ENCODE assay signal across 19 cellular contexts in the genomic region with DNA sequence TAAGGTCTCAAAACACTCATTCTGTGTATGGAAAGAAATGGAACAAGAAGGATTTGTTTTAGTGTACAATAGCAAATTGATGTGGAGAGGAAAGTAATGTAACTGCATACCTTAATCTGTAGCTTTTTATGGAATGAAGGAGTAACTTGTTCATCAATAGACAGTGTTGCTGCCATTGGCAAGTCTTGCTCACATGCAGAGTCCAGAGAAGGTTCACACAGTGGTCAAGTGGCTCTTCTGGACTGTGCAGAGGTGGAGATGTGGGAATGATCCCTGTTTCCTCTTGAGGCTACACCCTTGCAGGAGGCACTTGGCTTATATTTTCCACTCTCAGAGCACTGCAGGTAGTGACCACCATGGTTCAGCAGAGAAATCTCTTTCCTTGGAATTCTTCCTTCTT.
DNase-seq lines count a peak whose midpoint lies in the region; ATAC-seq and TF ChIP-seq lines count a peak whose summit lies in the region.
"Had no signal": no experiment of that assay in that cellular context is flagged by ENCODE, and none has a peak within 500 bp of the region (broad histone marks: within the 10 kb centered on the region; RNA-seq: fewer than 3 reads in every experiment).

No MANE protein-coding gene starts in this region.

- no TSS peak for BruUV-seq in IMR-90 (replicated peaks; lab: Mats Ljungman, UMichigan)

- H3K9me1 ChIP-seq in IMR-90 (ENCODE audit: insufficient read depth, low read length) = no peaks in the 10 kb centered on the region; the same call in 1 of the 2 replicates

- H3K79me1 ChIP-seq in IMR-90 (ENCODE audit: low read depth in 1 of 2, low read length in 2 of 2) (no peaks in the 10 kb centered on the region), mesenchymal stem cell (replicated peaks; ENCODE audit: low read length, poor library complexity, severe bottlenecking) (no peaks in the 10 kb centered on the region)

- intact Hi-C loops in IMR-90 (cut with micrococcal nuclease) = no loop called here
- intact Hi-C loops in activated T-helper 2 cell treated with anti-CD3 and anti-CD28 coated beads, Interferon-gamma antibody, Interleukin-2, Interleukin-4, amounts not matched to agents 10 μg/mL and 5 μg/mL and 100 μg/mL, durations not matched to agents 14 hours and 24 hours and 36 hours (cut with micrococcal nuclease) = loop anchor here (5.0 kb wide), 3 partner anchors 77 to 297 kb away; no protein-coding TSS in a partner anchor

- H2BK120ac ChIP-seq in IMR-90 (ENCODE audit: low read depth, low read length) (peak overlapping the region; percentile 68), mesenchymal stem cell (ENCODE audit: low read depth, low read length) (no peak overlapping the region)

- peak; percentile 69 for DNase-seq in DMS53 (lab: John Stamatoyannopoulos, UW)
- no peak for DNase-seq in IMR-90
- peak; percentile 10 for DNase-seq in astrocyte of the hippocampus (ENCODE audit: low read depth, low spot score)
- DNase-seq in mesenchymal stem cell = peak; percentile 9
- DNase-seq in activated T-helper 2 cell treated with anti-CD3 and anti-CD28 coated beads, Interferon-gamma antibody, Interleukin-2, Interleukin-4, amounts not matched to agents 10 μg/mL and 5 μg/mL and 100 μg/mL, durations not matched to agents 14 hours and 24 hours and 36 hours (ENCODE audit: low spot score) = no peak
- DNase-seq in NCI-H1092 treated with DMSO at 0.1 percent for 48 hours (lab: John Stamatoyannopoulos, UW) = no peak
- no peak for DNase-seq in SKM-1 treated with dmso at 0.1 percent for 144 hours (lab: John Stamatoyannopoulos, UW; ENCODE audit: unreplicated experiment)
- DNase-seq: CD4-positive, alpha-beta T cell; DND-41; GF-D8; NCI-H1436 treated with DMSO at 0.1 percent for 48 hours; NCI-H446 treated with DMSO at 0.1 percent for 48 hours; NK-92 treated with Interleukin-12 subunit alpha and Interleukin-12 subunit beta, amount 100 ng/mL, for 24 hours; OCI-M1 had no signal

- H2AK9ac ChIP-seq in IMR-90 (replicated peaks; ENCODE audit: low read depth, low read length, poor library complexity) = no peak overlapping the region

- CTCF ChIA-PET in IMR-90 (lab: Yijun Ruan, JAX) = interaction anchor here (1.4 to 3.9 kb wide), 3 partner anchors 16 to 319 kb away, joined by 4 to 30 read pairs (median 5); no protein-coding TSS in a partner anchor

- TF ChIP-seq RAD21 in IMR-90 (IDR thresholded peaks at IDR 0.05; ENCODE audit: low read length) = no peak

- H3K18ac ChIP-seq in IMR-90 (ENCODE audit: low read depth, low read length) = no peak overlapping the region; the same call in 1 of the 2 replicates
- no peak overlapping the region for H3K18ac ChIP-seq in mesenchymal stem cell (ENCODE audit: low read depth in 1 of 2, low read length in 2 of 2)

- H3K4me2 ChIP-seq in IMR-90 (ENCODE audit: low read depth, low read length) (no peak overlapping the region), mesenchymal stem cell (ENCODE audit: low read length, poor library complexity, severe bottlenecking) (no peak overlapping the region)

- no peaks in the 10 kb centered on the region for H4K20me1 ChIP-seq in IMR-90 (ENCODE audit: insufficient read depth, low read length)

- no peak overlapping the region for H3K27ac Mint-ChIP-seq in activated T-helper 2 cell treated with anti-CD3 and anti-CD28 coated beads, Interferon-gamma antibody, Interleukin-2, Interleukin-4, amounts not matched to agents 10 μg/mL and 5 μg/mL and 100 μg/mL, durations not matched to agents 14 hours and 24 hours and 36 hours
- H3K27ac Mint-ChIP-seq: B cell; CD4-positive, alpha-beta T cell had no signal

- ATAC-seq in IMR-90 (ENCODE audit: low read depth) = no peak
- ATAC-seq in GM18909 (IDR thresholded peaks at IDR 0.05; ENCODE audit: poor library complexity, unreplicated experiment) = no peak

- H2AFZ ChIP-seq in IMR-90 (replicated peaks; ENCODE audit: low read length, poor library complexity) = no peak overlapping the region
- H2AFZ ChIP-seq in mesenchymal stem cell (ENCODE audit: low read depth, low read length) = no peak overlapping the region

- H4K5ac ChIP-seq in IMR-90 (ENCODE audit: low read depth, low read length) = peak overlapping the region; percentile 12

- peak overlapping the region; percentile 19; the same call in 1 of the 2 replicates for H4K91ac ChIP-seq in IMR-90 (ENCODE audit: insufficient read depth, low read depth, low read length)
- no peak overlapping the region for H4K91ac ChIP-seq in mesenchymal stem cell (ENCODE audit: low read length)

- H3K9ac ChIP-seq in IMR-90 (ENCODE audit: low read depth, low read length) = no peak overlapping the region
- H3K9ac ChIP-seq in mesenchymal stem cell (ENCODE audit: low read length) = no peak overlapping the region

- no peak overlapping the region for H2BK5ac ChIP-seq in IMR-90 (ENCODE audit: low read depth, low read length, poor library complexity, severe bottlenecking)
- no peak overlapping the region for H2BK5ac ChIP-seq in mesenchymal stem cell (ENCODE audit: low read depth, low read length, poor library complexity, severe bottlenecking)

- H3K27me3 ChIP-seq in IMR-90 (ENCODE audit: control insufficient read depth, insufficient read depth, low read length) (peaks cover 5% of the 10 kb centered on the region; the same call in 1 of the 2 replicates), mesenchymal stem cell (ENCODE audit: control insufficient read depth in 1 of 2, insufficient read depth in 1 of 2, low read length in 2 of 2) (peaks cover 0 to 2% of the 10 kb centered on the region in 2 experiments)

- peak overlapping the region; percentile 9; the same call in 2 of the 3 replicates for H2BK15ac ChIP-seq in IMR-90 (ENCODE audit: low read depth, low read length)
- H2BK15ac ChIP-seq in mesenchymal stem cell (ENCODE audit: low read depth, poor library complexity, severe bottlenecking) = no peak overlapping the region

- peaks cover 5% of the 10 kb centered on the region for H3K4me1 ChIP-seq in IMR-90 (ENCODE audit: control insufficient read depth, insufficient read depth, low read length)
- peaks cover 5% of the 10 kb centered on the region for H3K4me1 ChIP-seq in mesenchymal stem cell (ENCODE audit: control insufficient read depth, insufficient read depth, low read depth, low read length)

- dilution Hi-C loops in IMR-90 (cut with HindIII; ENCODE audit: low sequenced_read_pairs, unreplicated experiment) = no loop called here

- H3K56ac ChIP-seq in IMR-90 (ENCODE audit: extremely low read depth, insufficient read depth, low read length) = no peak overlapping the region

- no peak overlapping the region for H2BK12ac ChIP-seq in mesenchymal stem cell (ENCODE audit: low read length in 2 of 2)

- H2BK20ac ChIP-seq in IMR-90 (ENCODE audit: low read depth, low read length) = peak overlapping the region; percentile 51; the same call in 1 of the 2 replicates

- H2AK5ac ChIP-seq in IMR-90 (ENCODE audit: low read depth, low read length) (peak overlapping the region; percentile 3; the same call in 1 of the 2 replicates), mesenchymal stem cell (ENCODE audit: low read length, severe bottlenecking) (no peak overlapping the region)

- H4K8ac ChIP-seq in IMR-90 (ENCODE audit: low read depth in 2 of 2, low read length in 2 of 2) (no peak overlapping the region), mesenchymal stem cell (ENCODE audit: low read length) (no peak overlapping the region)

- no peak for TF ChIP-seq CTCF in IMR-90 (conservative IDR thresholded peaks at IDR 0.05; ENCODE audit: low read depth, low read length)

- H3K23ac ChIP-seq in IMR-90 (ENCODE audit: low read depth, low read length) (no peak overlapping the region), mesenchymal stem cell (ENCODE audit: low read length in 2 of 2) (no peak overlapping the region)

- H3K9me3 ChIP-seq in IMR-90 (ENCODE audit: control insufficient read depth, insufficient read depth, low read length) = no peaks in the 10 kb centered on the region
- H3K9me3 ChIP-seq in mesenchymal stem cell (ENCODE audit: control insufficient read depth, low read length) = no peaks in the 10 kb centered on the region
- H3K9me3 ChIP-seq: HAP-1, SJSA1 had no signal

- TF ChIP-seq POLR2A in IMR-90 (IDR thresholded peaks at IDR 0.05; ENCODE audit: low read depth, low read length) = no peak

- H3K27ac ChIP-seq in IMR-90 (ENCODE audit: insufficient read depth, low read length) (no peak overlapping the region), mesenchymal stem cell (ENCODE audit: low read length, poor library complexity, severe bottlenecking) (no peak overlapping the region)
- H3K27ac ChIP-seq: RWPE1, SJSA1 had no signal

- H3K9me3 Mint-ChIP-seq in activated T-helper 2 cell treated with anti-CD3 and anti-CD28 coated beads, Interferon-gamma antibody, Interleukin-2, Interleukin-4, amounts not matched to agents 10 μg/mL and 5 μg/mL and 100 μg/mL, durations not matched to agents 14 hours and 24 hours and 36 hours = no peaks in the 10 kb centered on the region
- H3K9me3 Mint-ChIP-seq: CD4-positive, alpha-beta T cell had no signal

- H3K14ac ChIP-seq in IMR-90 (replicated peaks; ENCODE audit: low read depth, low read length) (no peak overlapping the region), mesenchymal stem cell (ENCODE audit: low read length in 2 of 2) (no peak overlapping the region)

- H3K36me3 ChIP-seq in IMR-90 (ENCODE audit: control insufficient read depth, insufficient read depth, low read length) (no peaks in the 10 kb centered on the region), mesenchymal stem cell (ENCODE audit: control insufficient read depth in 1 of 2, insufficient read depth in 2 of 2, low read depth in 1 of 2, low read length in 2 of 2) (no peaks in the 10 kb centered on the region)
- H3K36me3 ChIP-seq: HAP-1, SJSA1 had no signal

- peaks cover 32% of the 10 kb centered on the region for H3K27me3 Mint-ChIP-seq in activated T-helper 2 cell treated with anti-CD3 and anti-CD28 coated beads, Interferon-gamma antibody, Interleukin-2, Interleukin-4, amounts not matched to agents 10 μg/mL and 5 μg/mL and 100 μg/mL, durations not matched to agents 14 hours and 24 hours and 36 hours (ENCODE audit: low read depth)
- H3K27me3 Mint-ChIP-seq: CD4-positive, alpha-beta T cell had no signal

- H3K36me3 Mint-ChIP-seq in activated T-helper 2 cell treated with anti-CD3 and anti-CD28 coated beads, Interferon-gamma antibody, Interleukin-2, Interleukin-4, amounts not matched to agents 10 μg/mL and 5 μg/mL and 100 μg/mL, durations not matched to agents 14 hours and 24 hours and 36 hours (ENCODE audit: low read depth) = no peaks in the 10 kb centered on the region

- H3K4me3 Mint-ChIP-seq in activated T-helper 2 cell treated with anti-CD3 and anti-CD28 coated beads, Interferon-gamma antibody, Interleukin-2, Interleukin-4, amounts not matched to agents 10 μg/mL and 5 μg/mL and 100 μg/mL, durations not matched to agents 14 hours and 24 hours and 36 hours (ENCODE audit: low read depth) = no peak overlapping the region
- H3K4me3 Mint-ChIP-seq: B cell; CD4-positive, alpha-beta T cell had no signal

- H3K4me3 ChIP-seq in IMR-90 (ENCODE audit: insufficient read depth, low read depth, low read length) (no peak overlapping the region), mesenchymal stem cell (ENCODE audit: insufficient read depth in 1 of 2, low read depth in 1 of 2, low read length in 2 of 2) (no peak overlapping the region)
- H3K4me3 ChIP-seq: HAP-1, SJSA1 had no signal

- in situ Hi-C loops in IMR-90 (cut with MboI; ENCODE audit: low sequenced_read_pairs) = loop anchor here (5.0 to 25.0 kb wide), 3 partner anchors 130 to 592 kb away; partner anchors contain the start of gene ANKH

- POLR2A ChIA-PET in IMR-90 (lab: Charles Lee; ENCODE audit: unreplicated experiment) = no interaction called here

- peaks cover 13% of the 10 kb centered on the region for H3K4me1 Mint-ChIP-seq in activated T-helper 2 cell treated with anti-CD3 and anti-CD28 coated beads, Interferon-gamma antibody, Interleukin-2, Interleukin-4, amounts not matched to agents 10 μg/mL and 5 μg/mL and 100 μg/mL, durations not matched to agents 14 hours and 24 hours and 36 hours (ENCODE audit: low read depth)

- H3K4ac ChIP-seq in IMR-90 (ENCODE audit: low read depth, low read length) (peak overlapping the region; percentile 49), mesenchymal stem cell (ENCODE audit: low read depth in 1 of 2, low read length in 2 of 2) (no peak overlapping the region)

Comparison
In these comparisons a context has a peak if more than half of its experiments do, and no peak if none do; other contexts are left out.
1. DNase-seq: peak in DMS53 (single experiment), astrocyte of the hippocampus (single experiment) and mesenchymal stem cell (single experiment); none in IMR-90 (single experiment), activated T-helper 2 cell treated with anti-CD3 and anti-CD28 coated beads, Interferon-gamma antibody, Interleukin-2, Interleukin-4, amounts not matched to agents 10 μg/mL and 5 μg/mL and 100 μg/mL, durations not matched to agents 14 hours and 24 hours and 36 hours (single experiment), NCI-H1092 treated with DMSO at 0.1 percent for 48 hours (single experiment) and SKM-1 treated with dmso at 0.1 percent for 144 hours (single experiment).